ENCODE assay signal across 15 cellular contexts in genomic region chr15:72092011-72092410, GRCh38. TPM values are rescaled to one million over a fixed set of nuclear protein-coding genes. Genes with fewer than 3 reads are reported as not detected.
DNase-seq lines count a peak whose midpoint lies in the region; ATAC-seq, FAIRE-seq and TF ChIP-seq lines count a peak whose summit lies in the region.
"Had no signal": no experiment of that assay in that cellular context is flagged by ENCODE, and none has a peak within 500 bp of the region (broad histone marks: within the 10 kb centered on the region; RNA-seq: fewer than 3 reads in every experiment).

No MANE protein-coding gene starts in this region.

- CTCF ChIA-PET in K562 (lab: Yijun Ruan, JAX; ENCODE audit: low intra/inter-chr PET ratio), result no interaction called here

- H3K36me3 ChIP-seq in Loucy (ENCODE audit: insufficient read depth, low read length) (no peaks in the 10 kb centered on the region; the same call in 1 of the 2 replicates), K562 (ENCODE audit: control insufficient read depth, insufficient read depth, low read length) (no peaks in the 10 kb centered on the region), thyroid gland (no peaks in the 10 kb centered on the region)

- H3K4me2 ChIP-seq in Loucy (ENCODE audit: low read depth, low read length, poor library complexity, severe bottlenecking) (peak overlapping the region; percentile 35), K562 (ENCODE audit: insufficient read depth, low read length) (no peak overlapping the region)
- H3K4me2 ChIP-seq: A549 had no signal

- TF ChIP-seq POLR2A in K562 (conservative IDR thresholded peaks at IDR 0.05), result no peak
- no peak for TF ChIP-seq POLR2A in thyroid gland (IDR thresholded peaks at IDR 0.05)

- TF ChIP-seq RAD21 in K562 (CRISPR knock-in tag; conservative IDR thresholded peaks at IDR 0.05 in 1 of 2, IDR thresholded peaks at IDR 0.05 in 1 of 2), result no peak

- H3K9me3 ChIP-seq in Loucy (ENCODE audit: insufficient read depth, low read depth, low read length) (peaks cover 7% of the 10 kb centered on the region; the same call in 1 of the 2 replicates), K562 (replicated peaks; ENCODE audit: control insufficient read depth, insufficient read depth, low read depth, low read length) (no peaks in the 10 kb centered on the region), thyroid gland (no peaks in the 10 kb centered on the region)
- H3K9me3 ChIP-seq: A549, BE2C had no signal

- TF ChIP-seq CTCF in Loucy (conservative IDR thresholded peaks at IDR 0.05; ENCODE audit: low read length) (no peak), K562 (IDR thresholded peaks at IDR 0.05 in 2 of 3, conservative IDR thresholded peaks at IDR 0.05 in 1 of 3; ENCODE audit: insufficient read depth in 2 of 3, low read depth in 1 of 3, low read length in 3 of 3) (no peak), thyroid gland (IDR thresholded peaks at IDR 0.05) (no peak)

- no peak for FAIRE-seq in K562 (lab: Jason Lieb, UNC)
- FAIRE-seq: A549, GM12891, H54 had no signal

- H3K27me3 ChIP-seq in Loucy (ENCODE audit: insufficient read depth, low read length, poor library complexity, severe bottlenecking) (no peaks in the 10 kb centered on the region), K562 (ENCODE audit: control insufficient read depth in 2 of 2, insufficient read depth in 2 of 2, low read length in 2 of 2) (no peaks in the 10 kb centered on the region), thyroid gland (no peaks in the 10 kb centered on the region)
- H3K27me3 ChIP-seq: BE2C had no signal

- no peak for TF ChIP-seq EP300 in K562 (IDR thresholded peaks at IDR 0.05; ENCODE audit: low read length)

- ATAC-seq in K562 (no peak), HG03432 (IDR thresholded peaks at IDR 0.05; ENCODE audit: unreplicated experiment) (no peak), HG03025 (IDR thresholded peaks at IDR 0.05; ENCODE audit: low FRiP score, unreplicated experiment) (no peak)
- ATAC-seq: A549, HCT116 had no signal

- H3K4me1 ChIP-seq in Loucy (ENCODE audit: insufficient read depth, low read length, poor library complexity, severe bottlenecking), result peaks cover 17% of the 10 kb centered on the region
- H3K4me1 ChIP-seq in K562 (replicated peaks in 1 of 2; ENCODE audit: control insufficient read depth in 2 of 2, insufficient read depth in 2 of 2, low read length in 2 of 2), result no peaks in the 10 kb centered on the region; a peak in 1 of 5 replicates
- H3K4me1 ChIP-seq in thyroid gland, result peaks cover 39 to 46% of the 10 kb centered on the region in 2 donors
- H3K4me1 ChIP-seq: A549, BE2C had no signal

- intact Hi-C loops in K562 (cut with micrococcal nuclease), result no loop called here
- intact Hi-C loops in thyroid gland (cut with DNase I), result no loop called here

- H3K4me3 ChIP-seq in Loucy (ENCODE audit: low read length, poor library complexity, severe bottlenecking) (no peak overlapping the region), K562 (no peak overlapping the region), thyroid gland (replicated peaks in 1 of 3) (no peak overlapping the region)
- H3K4me3 ChIP-seq: A549, GM23248 had no signal

- no TSS peak for BruUV-seq in K562 (replicated peaks; lab: Mats Ljungman, UMichigan)

- H2AFZ ChIP-seq in Loucy (ENCODE audit: low read length), result no peak overlapping the region
- H2AFZ ChIP-seq in K562 (ENCODE audit: low read depth, low read length), result no peak overlapping the region
- H2AFZ ChIP-seq: GM23248 had no signal

- no peaks in the 10 kb centered on the region for H3K9me2 ChIP-seq in Loucy (replicated peaks; ENCODE audit: low read depth, low read length)

- 0 out of 2 replicates have a peak, but pooled peaks cover 6% of the 10 kb centered on the region for H3F3A ChIP-seq in Loucy (ENCODE audit: low read depth)

- peaks cover 62% of the 10 kb centered on the region for H3K79me2 ChIP-seq in Loucy (ENCODE audit: insufficient read depth, low read length)
- H3K79me2 ChIP-seq in K562 (ENCODE audit: control insufficient read depth, insufficient read depth, low read length), result no peaks in the 10 kb centered on the region

- 70% methylated on average over 2 of the region's 2 CpGs for WGBS in K562 (ENCODE audit: insufficient coverage, low coverage, missing lambda C conversion rate)
- WGBS in thyroid gland, 2 donors, result 96 to 98% methylated on average over 2 of the region's 2 CpGs

- peaks cover 6% of the 10 kb centered on the region for H4K20me1 ChIP-seq in Loucy (ENCODE audit: insufficient read depth, low read length, poor library complexity, severe bottlenecking)
- no peaks in the 10 kb centered on the region for H4K20me1 ChIP-seq in K562 (replicated peaks; ENCODE audit: control insufficient read depth, insufficient read depth, low read length)

- in situ Hi-C loops in K562 (cut with MboI), result no loop called here

- H3K9me1 ChIP-seq in K562 (ENCODE audit: control insufficient read depth, insufficient read depth, low read length), result no peaks in the 10 kb centered on the region

- DNase-seq in HUDEP-2 (lab: John Stamatoyannopoulos, UW; ENCODE audit: unreplicated experiment in 76 of 76), result peak in 48 of 76 experiments; percentile 2 to 72 (median 34)
- DNase-seq in K562 (ENCODE audit: extremely low read depth in 1 of 4, low spot score in 3 of 4), result peak in 2 of 4 experiments; percentile 20 to 22
- DNase-seq in thyroid gland, result no peak
- DNase-seq: BE2C; CD4-positive, alpha-beta memory T cell; DMS79; GM23248 had no signal

- H3K27ac ChIP-seq in K562 (ENCODE audit: extremely low read depth, low read depth, low read length) (no peak overlapping the region), thyroid gland (peak overlapping the region in 2 of 3 donors; percentile 16 to 65)
- H3K27ac ChIP-seq: A549, C4-2B, GM23248 had no signal

- peak overlapping the region; percentile 22 for H3K9ac ChIP-seq in Loucy (ENCODE audit: low read depth, low read length, poor library complexity, severe bottlenecking)
- no peak overlapping the region for H3K9ac ChIP-seq in K562 (ENCODE audit: insufficient read depth in 1 of 2, low read depth in 2 of 2, low read length in 2 of 2)
- H3K9ac ChIP-seq: GM23248 had no signal

- POLR2A ChIA-PET in K562 (lab: Yijun Ruan, JAX), result interaction anchor here (0.7 to 1.9 kb wide), 2 partner anchors 21 to 321 kb away, joined by 3 to 5 read pairs; no protein-coding TSS in a partner anchor

TF ChIP-seq in K562, 482 proteins besides CTCF, POLR2A, EP300 and RAD21:
- TF ChIP-seq ZNF143 (CRISPR knock-in tag; IDR thresholded peaks at IDR 0.05) (no peak), CBFA2T3 (IDR thresholded peaks at IDR 0.05) (peak; percentile 19; the same call in 1 of the 2 replicates), PHB2 (IDR thresholded peaks at IDR 0.05; ENCODE audit: low read depth) (no peak)

RNA-seq across cellular contexts. Expression of gene MYO9A, which starts 25.9 kb away (rescaled TPM):
- 14.4 and 52.9 TPM in 2 replicates for total RNA-seq in K562 (2011; cell fraction: chromatin; rRNA removed; ENCODE audit: low replicate concordance)
- 6.7 and 11.4 TPM in 2 replicates for total RNA-seq in K562 (2011; cell fraction: nucleolus; rRNA removed)
- total RNA-seq in K562 (2011; cell fraction: nucleoplasm; rRNA removed), result 17.5 and 18.2 TPM in 2 replicates
- total RNA-seq in K562 (2014; rRNA removed) (5.4 and 7.1 TPM in 2 replicates), K562 (2014; rRNA removed; fragmentation: Illumina TruSeq; extraction: Trizol) (14.6 and 15.2 TPM in 2 replicates), K562 (2015; rRNA removed; fragmentation: Illumina TruSeq; extraction: Trizol) (11.4 and 15.4 TPM in 2 replicates), K562 (2021) (9.4 and 10.6 TPM in 2 replicates), thyroid gland (100 to 1,000 TPM in 3 of 4 donors, 10 to 100 TPM in 1; 88.5 to 183 (median 115) TPM)
- polyA plus RNA-seq in K562 (2011; rRNA removed) (5.2 and 5.8 TPM in 2 replicates), K562 (2014; fragmentation: Illumina TruSeq; extraction: Trizol) (4.0 and 6.8 TPM in 2 replicates), K562 (2014; fragmentation: Nextera tagmentation; extraction: Ambion mirVana) (1 to 10 TPM; 1.9 to 2.7 TPM), K562 (2014; rRNA removed) (2.9 and 3.4 TPM in 2 replicates)
- 3.0 and 5.4 TPM in 2 replicates for polyA plus RNA-seq in K562 (2011; cell fraction: cytosol; rRNA removed)
- polyA plus RNA-seq in K562 (2011; cell fraction: nucleus; rRNA removed), result 11.4 and 16.7 TPM in 2 replicates
- 3.5 and 3.8 TPM in 2 replicates for polyA plus RNA-seq in K562 (2012)
- polyA minus RNA-seq in K562 (2011; rRNA and poly(A)+ RNA removed), result 46.9 and 48.5 TPM in 2 replicates
- polyA minus RNA-seq in K562 (2011; cell fraction: cytosol; rRNA and poly(A)+ RNA removed), result 14.0 and 17.4 TPM in 2 replicates
- polyA minus RNA-seq in K562 (2011; cell fraction: nucleus; rRNA and poly(A)+ RNA removed), result 18.4 and 42.0 TPM in 2 replicates

RNA-seq across cellular contexts. Expression of gene SENP8, which starts 26.2 kb away (rescaled TPM):
- 0.90 and 2.6 TPM in 2 replicates for total RNA-seq in K562 (2011; cell fraction: chromatin; rRNA removed; ENCODE audit: low replicate concordance)
- total RNA-seq in K562 (2011; cell fraction: nucleolus; rRNA removed), result 0.50 and 0.66 TPM in 2 replicates
- total RNA-seq in K562 (2011; cell fraction: nucleoplasm; rRNA removed), result 1.0 and 1.4 TPM in 2 replicates
- total RNA-seq in K562 (2014; rRNA removed) (1.4 and 2.1 TPM in 2 replicates), K562 (2014; rRNA removed; fragmentation: Illumina TruSeq; extraction: Trizol) (1.8 and 2.3 TPM in 2 replicates), K562 (2015; rRNA removed; fragmentation: Illumina TruSeq; extraction: Trizol) (1.4 and 1.7 TPM in 2 replicates), K562 (2021) (2.4 and 2.8 TPM in 2 replicates), thyroid gland (1 to 10 TPM; 5.1 to 6.7 (median 6.0) TPM)
- polyA plus RNA-seq in K562 (2011; rRNA removed) (5.4 and 5.9 TPM in 2 replicates), K562 (2014; fragmentation: Illumina TruSeq; extraction: Trizol) (3.5 and 3.6 TPM in 2 replicates), K562 (2014; fragmentation: Nextera tagmentation; extraction: Ambion mirVana) (1 to 10 TPM; 3.3 to 4.7 TPM), K562 (2014; rRNA removed) (1.3 and 1.7 TPM in 2 replicates)
- 3.3 and 4.7 TPM in 2 replicates for polyA plus RNA-seq in K562 (2011; cell fraction: cytosol; rRNA removed)
- 3.3 and 4.3 TPM in 2 replicates for polyA plus RNA-seq in K562 (2011; cell fraction: nucleus; rRNA removed)
- 1.6 and 2.1 TPM in 2 replicates for polyA plus RNA-seq in K562 (2012)
- polyA minus RNA-seq in K562 (2011; rRNA and poly(A)+ RNA removed), result 3.6 and 4.9 TPM in 2 replicates
- 2.4 and 3.0 TPM in 2 replicates for polyA minus RNA-seq in K562 (2011; cell fraction: cytosol; rRNA and poly(A)+ RNA removed)
- 0.67 and 1.6 TPM in 2 replicates for polyA minus RNA-seq in K562 (2011; cell fraction: nucleus; rRNA and poly(A)+ RNA removed)

Comparison
In these comparisons a context has a peak if more than half of its experiments do, and no peak if none do; other contexts are left out.
1. DNase-seq: peak in HUDEP-2 (48 of 76); none in thyroid gland (0 of 2).